ENCODE assay signal across 8 cellular contexts in the genomic region with DNA sequence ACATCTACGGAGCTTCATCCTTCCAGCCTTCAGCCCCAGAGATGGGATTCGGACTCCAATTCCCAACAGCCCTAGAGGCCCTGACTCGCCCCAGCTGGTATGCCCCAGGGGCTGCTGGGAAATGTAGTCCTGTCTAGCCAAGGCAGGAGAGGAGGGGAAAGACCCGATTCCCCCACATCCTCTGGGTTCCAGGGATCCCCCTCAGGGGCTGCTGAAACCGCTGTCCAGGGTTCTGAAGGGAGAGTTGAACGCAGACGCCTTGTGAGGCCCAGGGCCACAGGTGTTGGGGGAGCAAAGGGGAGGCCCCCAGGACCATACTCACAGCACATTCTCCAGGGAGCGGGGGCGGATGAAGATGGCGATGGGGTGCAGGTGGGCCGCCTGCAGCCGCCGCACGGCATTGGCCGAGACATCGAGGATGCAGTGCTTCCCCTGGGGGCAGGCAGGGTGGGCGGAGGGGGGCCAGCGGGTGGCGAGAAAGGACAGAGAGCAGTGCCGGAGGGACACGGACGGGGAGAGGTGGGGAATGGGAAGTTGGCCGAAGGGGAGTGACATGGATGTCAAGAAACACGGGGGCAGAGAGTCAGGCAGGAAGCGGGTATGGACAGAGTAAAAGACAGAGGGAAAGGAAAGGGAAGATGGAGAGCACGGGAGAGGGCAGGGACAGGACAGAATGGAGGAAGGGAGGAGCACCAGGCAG. TPM values are rescaled to one million over a fixed set of nuclear protein-coding genes. Genes with fewer than 3 reads are reported as not detected.
A peak's percentile ranks its signal among the peaks of the same experiment; 100 is the strongest.
DNase-seq lines count a peak whose midpoint lies in the region; ATAC-seq and TF ChIP-seq lines count a peak whose summit lies in the region.

No MANE protein-coding gene starts in this region.

- peaks cover 0 to 3% (median under 1%) of the 10 kb centered on the region in 7 donors for H3K4me1 Mint-ChIP-seq in naive thymus-derived CD4-positive, alpha-beta T cell

- no peak overlapping the region for H3K4me3 Mint-ChIP-seq in naive thymus-derived CD4-positive, alpha-beta T cell

- no peaks in the 10 kb centered on the region for H3K4me1 ChIP-seq in naive thymus-derived CD4-positive, alpha-beta T cell (ENCODE audit: control insufficient read depth in 2 of 2, insufficient read depth in 2 of 2, low read length in 2 of 2)
- H3K4me1 ChIP-seq in vagina = no peaks in the 10 kb centered on the region

- peak overlapping the region in 2 of 9 donors; percentile 28 to 55 for H3K27ac Mint-ChIP-seq in naive thymus-derived CD4-positive, alpha-beta T cell

- POLR2A ChIA-PET in naive thymus-derived CD4-positive, alpha-beta T cell (lab: Charles Lee) = no interaction called here

- CTCF ChIA-PET in naive thymus-derived CD4-positive, alpha-beta T cell (lab: Charles Lee) = no interaction called here

- H3K27me3 ChIP-seq in MG63 = no peaks in the 10 kb centered on the region
- no peaks in the 10 kb centered on the region for H3K27me3 ChIP-seq in naive thymus-derived CD4-positive, alpha-beta T cell (ENCODE audit: control insufficient read depth in 2 of 2, insufficient read depth in 2 of 2, low read length in 2 of 2)
- no peaks in the 10 kb centered on the region for H3K27me3 ChIP-seq in vagina

- peak; percentile 88 for DNase-seq in G401 (ENCODE audit: low spot score)
- peak; percentile 9 for DNase-seq in MG63
- DNase-seq in cardiac fibroblast (ENCODE audit: low read depth in 2 of 2) = peak; percentile 39 to 48
- DNase-seq in naive thymus-derived CD4-positive, alpha-beta T cell = peak in 2 of 9 donors; percentile 19 to 22
- no peak for DNase-seq in vagina (ENCODE audit: extremely low spot score in 2 of 2)
- no peak for DNase-seq in NCI-H187 treated with DMSO at 0.1 percent for 48 hours (lab: John Stamatoyannopoulos, UW)

- TF ChIP-seq CTCF in cardiac fibroblast (IDR thresholded peaks at IDR 0.05; ENCODE audit: low read depth, low read length) (no peak), vagina (IDR thresholded peaks at IDR 0.05) (no peak)

- peaks cover 0 to 16% (median 4%) of the 10 kb centered on the region in 5 donors for H3K36me3 Mint-ChIP-seq in naive thymus-derived CD4-positive, alpha-beta T cell

- no peaks in the 10 kb centered on the region for H3K27me3 Mint-ChIP-seq in naive thymus-derived CD4-positive, alpha-beta T cell

- in situ Hi-C loops in G401 (cut with HindIII; ENCODE audit: low sequenced_read_pairs) = no loop called here

- H3K36me3 ChIP-seq in MG63 (no peaks in the 10 kb centered on the region; the same call in 1 of the 2 replicates), vagina (peaks cover 0 to 37% of the 10 kb centered on the region in 2 donors)
- peaks cover 0 to 36% (median 0%) of the 10 kb centered on the region in 3 experiments for H3K36me3 ChIP-seq in naive thymus-derived CD4-positive, alpha-beta T cell (ENCODE audit: control insufficient read depth in 2 of 3, insufficient read depth in 3 of 3, low read length in 3 of 3)

- H3K4me3 ChIP-seq in MG63 (no peak overlapping the region), cardiac fibroblast (replicated peaks in 1 of 2; ENCODE audit: low read depth in 2 of 2, low read length in 2 of 2) (no peak overlapping the region), vagina (no peak overlapping the region)
- no peak overlapping the region for H3K4me3 ChIP-seq in naive thymus-derived CD4-positive, alpha-beta T cell (ENCODE audit: low read length)

- intact Hi-C loops in naive thymus-derived CD4-positive, alpha-beta T cell (cut with micrococcal nuclease) = no loop called here
- intact Hi-C loops in vagina (cut with DNase I) = no loop called here

- H3K9me3 Mint-ChIP-seq in naive thymus-derived CD4-positive, alpha-beta T cell = peaks cover 0 to 2% (median 0%) of the 10 kb centered on the region in 11 donors

- H3K27ac ChIP-seq in naive thymus-derived CD4-positive, alpha-beta T cell (ENCODE audit: low read depth, low read length) = no peak overlapping the region
- no peak overlapping the region for H3K27ac ChIP-seq in vagina

- peak; percentile 45 for ATAC-seq in naive thymus-derived CD4-positive, alpha-beta T cell
- ATAC-seq in HG02840 (IDR thresholded peaks at IDR 0.05; ENCODE audit: low FRiP score, unreplicated experiment) (no peak), GM21528 (IDR thresholded peaks at IDR 0.05; ENCODE audit: low FRiP score, unreplicated experiment) (no peak)

- TF ChIP-seq POLR2A in vagina (IDR thresholded peaks at IDR 0.05) = no peak

- H3K9me3 ChIP-seq in MG63 (no peaks in the 10 kb centered on the region), vagina (no peaks in the 10 kb centered on the region)
- no peaks in the 10 kb centered on the region for H3K9me3 ChIP-seq in naive thymus-derived CD4-positive, alpha-beta T cell (ENCODE audit: control insufficient read depth in 2 of 3, low read length in 3 of 3)

RNA-seq across cellular contexts. Expression of a gene that starts 12.6 kb away (rescaled TPM):
- total RNA-seq in G401 (2014; rRNA removed; shearing (Covaris generic)) = 3.3 and 7.1 TPM in 2 replicates
- 0.13 TPM in 1 of 2 replicates, not detected in the other for total RNA-seq in MG63 (2014; rRNA removed; shearing (Covaris generic); ENCODE audit: low replicate concordance)
- total RNA-seq in naive thymus-derived CD4-positive, alpha-beta T cell = 10 to 100 TPM in 1 of 5 experiments, 1 to 10 TPM in 1, under 1 TPM in 2, not detected in 1; 0.79 to 11.9 (median 1.3) TPM
- not detected for polyA plus RNA-seq in naive thymus-derived CD4-positive, alpha-beta T cell
- total RNA-seq in vagina = 2.5 TPM

RNA-seq across cellular contexts. Expression of a gene that starts 27.9 kb away (rescaled TPM):
- total RNA-seq in G401 (2014; rRNA removed; shearing (Covaris generic)) = 15.5 and 18.8 TPM in 2 replicates
- total RNA-seq in MG63 (2014; rRNA removed; shearing (Covaris generic); ENCODE audit: low replicate concordance) = 7.5 and 15.3 TPM in 2 replicates
- 10 to 100 TPM; 10.9 to 25.4 (median 16.5) TPM for total RNA-seq in naive thymus-derived CD4-positive, alpha-beta T cell
- polyA plus RNA-seq in naive thymus-derived CD4-positive, alpha-beta T cell = under 1 TPM; 0.26 to 0.83 TPM
- 23.3 TPM for total RNA-seq in vagina

RNA-seq across cellular contexts. Expression of a gene that starts 28.0 kb away (rescaled TPM):
- total RNA-seq in G401 (2014; rRNA removed; shearing (Covaris generic)) = 399 and 405 TPM in 2 replicates
- 240 and 427 TPM in 2 replicates for total RNA-seq in MG63 (2014; rRNA removed; shearing (Covaris generic); ENCODE audit: low replicate concordance)
- total RNA-seq in naive thymus-derived CD4-positive, alpha-beta T cell = 100 to 1,000 TPM; 287 to 390 (median 339) TPM
- polyA plus RNA-seq in naive thymus-derived CD4-positive, alpha-beta T cell = 10 to 100 TPM; 75.3 to 88.4 TPM
- 957 TPM for total RNA-seq in vagina

RNA-seq across cellular contexts. Expression of a gene that starts 42.6 kb away (rescaled TPM):
- total RNA-seq in G401 (2014; rRNA removed; shearing (Covaris generic)) = 89.9 and 99.0 TPM in 2 replicates
- 11.5 and 26.2 TPM in 2 replicates for total RNA-seq in MG63 (2014; rRNA removed; shearing (Covaris generic); ENCODE audit: low replicate concordance)
- 10 to 100 TPM; 51.2 to 91.5 (median 52.3) TPM for total RNA-seq in naive thymus-derived CD4-positive, alpha-beta T cell
- 10 to 100 TPM; 15.1 to 31.1 TPM for polyA plus RNA-seq in naive thymus-derived CD4-positive, alpha-beta T cell
- 53.0 TPM for total RNA-seq in vagina

RNA-seq across cellular contexts. Expression of a gene that starts 47.5 kb away (rescaled TPM):
- total RNA-seq in G401 (2014; rRNA removed; shearing (Covaris generic)) = 113 and 121 TPM in 2 replicates
- total RNA-seq in MG63 (2014; rRNA removed; shearing (Covaris generic); ENCODE audit: low replicate concordance) = 34.4 and 62.7 TPM in 2 replicates
- 10 to 100 TPM; 12.3 to 58.7 (median 55.2) TPM for total RNA-seq in naive thymus-derived CD4-positive, alpha-beta T cell
- 10 to 100 TPM; 16.0 to 41.3 TPM for polyA plus RNA-seq in naive thymus-derived CD4-positive, alpha-beta T cell
- 24.8 TPM for total RNA-seq in vagina

Comparison
In these comparisons a context has a peak if more than half of its experiments do, and no peak if none do; other contexts are left out.
1. DNase-seq: peak in G401 (single experiment), MG63 (single experiment) and cardiac fibroblast (2 of 2); none in vagina (0 of 2) and NCI-H187 treated with DMSO at 0.1 percent for 48 hours (single experiment).